Comparison of ENCODE assay signal across 9 cellular contexts in the genomic region with DNA sequence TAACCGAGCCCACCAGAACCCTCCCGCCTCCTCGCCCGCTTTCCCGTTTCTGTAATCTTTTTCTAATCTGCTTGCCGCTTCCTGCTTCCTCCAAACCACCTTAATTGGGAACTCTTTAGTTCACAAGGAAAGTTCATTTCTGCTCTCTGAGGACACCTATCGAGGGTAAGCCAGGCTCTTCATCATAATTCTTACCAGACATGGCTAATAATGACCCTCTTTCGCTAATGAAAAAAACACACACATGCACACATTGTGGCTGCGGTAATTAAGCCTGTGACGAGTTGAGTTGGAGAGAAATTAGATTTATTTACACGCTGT.
A peak's percentile ranks its signal among the peaks of the same experiment; 100 is the strongest.
DNase-seq lines count a peak whose midpoint lies in the region; ATAC-seq and TF ChIP-seq lines count a peak whose summit lies in the region.
"Had no signal": no experiment of that assay in that cellular context is flagged by ENCODE, and none has a peak within 500 bp of the region (broad histone marks: within the 10 kb centered on the region; RNA-seq: fewer than 3 reads in every experiment).

No MANE protein-coding gene starts in this region.

- H3K36me3 ChIP-seq in HCT116 (ENCODE audit: control insufficient read depth in 1 of 2, insufficient read depth in 2 of 2, low read length in 2 of 2) (no peaks in the 10 kb centered on the region), gastrocnemius medialis (no peaks in the 10 kb centered on the region)

- peak; percentile 84 for ATAC-seq in HCT116
- ATAC-seq in gastrocnemius medialis, result peak; percentile 44 to 61
- no peak for ATAC-seq in GM18858 (IDR thresholded peaks at IDR 0.05; ENCODE audit: unreplicated experiment)

- intact Hi-C loops in HCT116 (cut with micrococcal nuclease), result loop anchor here (10.0 kb wide), 1 partner anchor 140 kb away; no protein-coding TSS in a partner anchor
- intact Hi-C loops in gastrocnemius medialis (cut with DNase I; ENCODE audit: low total_unique reads), result no loop called here

- H3K9ac ChIP-seq in HCT116 (ENCODE audit: low read length), result no peak overlapping the region

- no peak overlapping the region for H3K27ac ChIP-seq in HCT116 (ENCODE audit: low read depth, low read length)
- no peak overlapping the region for H3K27ac ChIP-seq in VCaP
- peak overlapping the region; percentile 34 to 66 (median 54) for H3K27ac ChIP-seq in gastrocnemius medialis

- H3K9me3 ChIP-seq in HCT116 (ENCODE audit: control insufficient read depth in 1 of 2, insufficient read depth in 1 of 2, low read depth in 1 of 2, low read length in 2 of 2) (no peaks in the 10 kb centered on the region), gastrocnemius medialis (no peaks in the 10 kb centered on the region)

- no peaks in the 10 kb centered on the region for H3K9me2 ChIP-seq in HCT116 (ENCODE audit: insufficient read depth)

- TF ChIP-seq POLR2A in HCT116 (IDR thresholded peaks at IDR 0.05; ENCODE audit: borderline replicate concordance, extremely low read depth, insufficient read depth, insufficient read length) (no peak), gastrocnemius medialis (IDR thresholded peaks at IDR 0.05) (no peak)

- DNase-seq in HCT116 (ENCODE audit: low read depth, low spot score), result peak; percentile 10
- DNase-seq in hepatic stellate cell (ENCODE audit: low spot score), result peak; percentile 79
- no peak for DNase-seq in gastrocnemius medialis
- no peak for DNase-seq in NCI-H774 (lab: John Stamatoyannopoulos, UW)
- no peak for DNase-seq in NCI-H1092 (lab: John Stamatoyannopoulos, UW)
- DNase-seq in NK-92 (lab: John Stamatoyannopoulos, UW; ENCODE audit: unreplicated experiment), result no peak
- DNase-seq: activated B cell treated with CpG ODN at 0.5 μM for 24 hours had no signal

- no TSS peak for BruUV-seq in HCT116 (replicated peaks; lab: Mats Ljungman, UMichigan)

- no peaks in the 10 kb centered on the region; a peak in 1 of 4 replicates for H3K4me1 ChIP-seq in HCT116 (ENCODE audit: control insufficient read depth in 1 of 2, insufficient read depth in 2 of 2, low read length in 2 of 2)
- H3K4me1 ChIP-seq in gastrocnemius medialis, result peaks cover 6 to 10% of the 10 kb centered on the region in 2 donors

- CTCF ChIA-PET in HCT116 (lab: Charles Lee), result no interaction called here

- H3K4me3 ChIP-seq in HCT116 (replicated peaks in 1 of 2; ENCODE audit: low read depth in 1 of 2, low read length in 2 of 2) (no peak overlapping the region), gastrocnemius medialis (peak overlapping the region; percentile 20 to 38 (median 28))

- H3K27me3 ChIP-seq in HCT116 (ENCODE audit: insufficient read depth, low read length) (peaks cover 9% of the 10 kb centered on the region; the same call in 1 of the 2 replicates), gastrocnemius medialis (no peaks in the 10 kb centered on the region)

- TF ChIP-seq CTCF in HCT116 (IDR thresholded peaks at IDR 0.05 in 2 of 3, conservative IDR thresholded peaks at IDR 0.05 in 1 of 3; ENCODE audit: borderline replicate concordance in 1 of 3, insufficient read depth in 1 of 3, low read depth in 2 of 3, low read length in 2 of 3), result peak in 2 of 3 experiments; percentile 29 to 37; a peak in 2 of 6 replicates
- peak; percentile 70 for TF ChIP-seq CTCF in VCaP (conservative IDR thresholded peaks at IDR 0.05)
- TF ChIP-seq CTCF in gastrocnemius medialis (IDR thresholded peaks at IDR 0.05 in 4 of 5, conservative IDR thresholded peaks at IDR 0.05 in 1 of 5), result peak in 2 of 5 experiments; percentile 27 to 40

- H3K79me2 ChIP-seq in HCT116 (ENCODE audit: insufficient read depth, low read length), result no peaks in the 10 kb centered on the region

- POLR2A ChIA-PET in HCT116 (lab: Charles Lee), result no interaction called here

- peak overlapping the region; percentile 2; the same call in 1 of the 2 replicates for H3K4me2 ChIP-seq in HCT116 (ENCODE audit: low read length)

- H4K20me1 ChIP-seq in HCT116 (ENCODE audit: insufficient read depth), result no peaks in the 10 kb centered on the region

- H2AFZ ChIP-seq in HCT116 (ENCODE audit: low read depth, low read length, poor library complexity, severe bottlenecking), result no peak overlapping the region

- TF ChIP-seq RAD21 in HCT116 (IDR thresholded peaks at IDR 0.05; ENCODE audit: low read depth), result peak; percentile 21; the same call in 1 of the 2 replicates

- in situ Hi-C loops in gastrocnemius medialis (cut with MboI; ENCODE audit: low sequenced_read_pairs in 4 of 4), result no loop called here

- RAD21 ChIA-PET in HCT116 (lab: Charles Lee; ENCODE audit: low non-redundant PET in 1 of 2, low total read pairs in 2 of 2, uncharacterized antibody in 2 of 2, unreplicated experiment in 2 of 2), result no interaction called here

TF ChIP-seq in HCT116, 20 proteins besides CTCF, POLR2A, EP300 and RAD21:
- TF ChIP-seq ZFX (IDR thresholded peaks at IDR 0.05) (no peak), EGR1 (IDR thresholded peaks at IDR 0.05; ENCODE audit: low read depth) (no peak), JUND (IDR thresholded peaks at IDR 0.05) (no peak), CEBPB (IDR thresholded peaks at IDR 0.05; ENCODE audit: low read depth) (no peak), ELF1 (IDR thresholded peaks at IDR 0.05; ENCODE audit: borderline replicate concordance, low read depth) (no peak), TCF7L2 (IDR thresholded peaks at IDR 0.05; ENCODE audit: borderline replicate concordance, extremely low read depth, insufficient read depth, insufficient read length) (no peak), EZH2phosphoT487 (IDR thresholded peaks at IDR 0.05; ENCODE audit: borderline replicate concordance) (no peak), SRF (IDR thresholded peaks at IDR 0.05; ENCODE audit: low read depth) (no peak), SP1 (IDR thresholded peaks at IDR 0.05; ENCODE audit: low read depth) (no peak), ZNF274 (IDR thresholded peaks at IDR 0.05; ENCODE audit: low read depth, low read length) (no peak), FOSL1 (IDR thresholded peaks at IDR 0.05; ENCODE audit: low read depth) (no peak), MAX (IDR thresholded peaks at IDR 0.05) (no peak), POLR2AphosphoS5 (IDR thresholded peaks at IDR 0.05; ENCODE audit: low read depth, low read length) (no peak), SIN3A (IDR thresholded peaks at IDR 0.05; ENCODE audit: low read depth) (no peak), YY1 (IDR thresholded peaks at IDR 0.05; ENCODE audit: extremely low read depth, insufficient replicate concordance, low read depth, low read length) (no peak), EZH2 (IDR thresholded peaks at IDR 0.05) (no peak), CBX3 (IDR thresholded peaks at IDR 0.05; ENCODE audit: low read depth) (no peak)
- TF ChIP-seq, protein P1, sequence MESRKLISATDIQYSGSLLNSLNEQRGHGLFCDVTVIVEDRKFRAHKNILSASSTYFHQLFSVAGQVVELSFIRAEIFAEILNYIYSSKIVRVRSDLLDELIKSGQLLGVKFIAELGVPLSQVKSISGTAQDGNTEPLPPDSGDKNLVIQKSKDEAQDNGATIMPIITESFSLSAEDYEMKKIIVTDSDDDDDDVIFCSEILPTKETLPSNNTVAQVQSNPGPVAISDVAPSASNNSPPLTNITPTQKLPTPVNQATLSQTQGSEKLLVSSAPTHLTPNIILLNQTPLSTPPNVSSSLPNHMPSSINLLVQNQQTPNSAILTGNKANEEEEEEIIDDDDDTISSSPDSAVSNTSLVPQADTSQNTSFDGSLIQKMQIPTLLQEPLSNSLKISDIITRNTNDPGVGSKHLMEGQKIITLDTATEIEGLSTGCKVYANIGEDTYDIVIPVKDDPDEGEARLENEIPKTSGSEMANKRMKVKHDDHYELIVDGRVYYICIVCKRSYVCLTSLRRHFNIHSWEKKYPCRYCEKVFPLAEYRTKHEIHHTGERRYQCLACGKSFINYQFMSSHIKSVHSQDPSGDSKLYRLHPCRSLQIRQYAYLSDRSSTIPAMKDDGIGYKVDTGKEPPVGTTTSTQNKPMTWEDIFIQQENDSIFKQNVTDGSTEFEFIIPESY (IDR thresholded peaks at IDR 0.05; ENCODE audit: extremely low read depth, insufficient replicate concordance, low read length), result no peak
- TF ChIP-seq, protein P2, sequence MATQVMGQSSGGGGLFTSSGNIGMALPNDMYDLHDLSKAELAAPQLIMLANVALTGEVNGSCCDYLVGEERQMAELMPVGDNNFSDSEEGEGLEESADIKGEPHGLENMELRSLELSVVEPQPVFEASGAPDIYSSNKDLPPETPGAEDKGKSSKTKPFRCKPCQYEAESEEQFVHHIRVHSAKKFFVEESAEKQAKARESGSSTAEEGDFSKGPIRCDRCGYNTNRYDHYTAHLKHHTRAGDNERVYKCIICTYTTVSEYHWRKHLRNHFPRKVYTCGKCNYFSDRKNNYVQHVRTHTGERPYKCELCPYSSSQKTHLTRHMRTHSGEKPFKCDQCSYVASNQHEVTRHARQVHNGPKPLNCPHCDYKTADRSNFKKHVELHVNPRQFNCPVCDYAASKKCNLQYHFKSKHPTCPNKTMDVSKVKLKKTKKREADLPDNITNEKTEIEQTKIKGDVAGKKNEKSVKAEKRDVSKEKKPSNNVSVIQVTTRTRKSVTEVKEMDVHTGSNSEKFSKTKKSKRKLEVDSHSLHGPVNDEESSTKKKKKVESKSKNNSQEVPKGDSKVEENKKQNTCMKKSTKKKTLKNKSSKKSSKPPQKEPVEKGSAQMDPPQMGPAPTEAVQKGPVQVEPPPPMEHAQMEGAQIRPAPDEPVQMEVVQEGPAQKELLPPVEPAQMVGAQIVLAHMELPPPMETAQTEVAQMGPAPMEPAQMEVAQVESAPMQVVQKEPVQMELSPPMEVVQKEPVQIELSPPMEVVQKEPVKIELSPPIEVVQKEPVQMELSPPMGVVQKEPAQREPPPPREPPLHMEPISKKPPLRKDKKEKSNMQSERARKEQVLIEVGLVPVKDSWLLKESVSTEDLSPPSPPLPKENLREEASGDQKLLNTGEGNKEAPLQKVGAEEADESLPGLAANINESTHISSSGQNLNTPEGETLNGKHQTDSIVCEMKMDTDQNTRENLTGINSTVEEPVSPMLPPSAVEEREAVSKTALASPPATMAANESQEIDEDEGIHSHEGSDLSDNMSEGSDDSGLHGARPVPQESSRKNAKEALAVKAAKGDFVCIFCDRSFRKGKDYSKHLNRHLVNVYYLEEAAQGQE (IDR thresholded peaks at IDR 0.05; ENCODE audit: low read depth), result no peak
- TF ChIP-seq, protein P3, sequence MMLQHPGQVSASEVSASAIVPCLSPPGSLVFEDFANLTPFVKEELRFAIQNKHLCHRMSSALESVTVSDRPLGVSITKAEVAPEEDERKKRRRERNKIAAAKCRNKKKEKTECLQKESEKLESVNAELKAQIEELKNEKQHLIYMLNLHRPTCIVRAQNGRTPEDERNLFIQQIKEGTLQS (IDR thresholded peaks at IDR 0.05), result no peak

Comparison
In these comparisons a context has a peak if more than half of its experiments do, and no peak if none do; other contexts are left out.
1. DNase-seq: peak in HCT116 (single experiment) and hepatic stellate cell (single experiment); none in gastrocnemius medialis (0 of 2), NCI-H774 (single experiment), NCI-H1092 (single experiment) and NK-92 (single experiment).
2. H3K27ac ChIP-seq: peak in gastrocnemius medialis (4 of 4); none in HCT116 (single experiment) and VCaP (single experiment).
3. H3K4me3 ChIP-seq: peak in gastrocnemius medialis (4 of 4); none in HCT116 (0 of 2).